ENCODE assay signal across 17 cellular contexts in genomic region chr2:26590439-26590838, GRCh38. TPM values are rescaled to one million over a fixed set of nuclear protein-coding genes. Genes with fewer than 3 reads are reported as not detected.
"Had no signal": no experiment of that assay in that cellular context is flagged by ENCODE, and none has a peak within 500 bp of the region (broad histone marks: within the 10 kb centered on the region; RNA-seq: fewer than 3 reads in every experiment).

No MANE protein-coding gene starts in this region.

- H3K9me3 Mint-ChIP-seq: activated naive CD4-positive, alpha-beta T cell treated with anti-CD3 and anti-CD28 coated beads, Interleukin-2, amount 50 U/mL, for 24 hours; activated T-helper 2 cell treated with anti-CD3 and anti-CD28 coated beads, Interferon-gamma antibody, Interleukin-2, Interleukin-4, amounts not matched to agents 10 μg/mL and 5 μg/mL and 100 μg/mL, durations not matched to agents 14 hours and 24 hours and 36 hours; effector memory CD8-positive, alpha-beta T cell had no signal

- H3K36me3 Mint-ChIP-seq: activated naive CD4-positive, alpha-beta T cell treated with anti-CD3 and anti-CD28 coated beads, Interleukin-2, amount 50 U/mL, for 24 hours; brain; naive thymus-derived CD8-positive, alpha-beta T cell had no signal

- H3K27ac Mint-ChIP-seq: activated CD8-positive, alpha-beta T cell treated with anti-CD3 and anti-CD28 coated beads, Interleukin-2, amount 10 ng/mL, durations not matched to agents 7 days and 5 days; activated naive CD4-positive, alpha-beta T cell treated with anti-CD3 and anti-CD28 coated beads, Interleukin-2, amount 50 U/mL, for 24 hours; activated T-helper 2 cell treated with anti-CD3 and anti-CD28 coated beads, Interferon-gamma antibody, Interleukin-2, Interleukin-4, amounts not matched to agents 10 μg/mL and 5 μg/mL and 100 μg/mL, durations not matched to agents 14 hours and 24 hours and 36 hours; dendritic cell treated with granulocyte-macrophage colony-stimulating factor and Interleukin-4, amounts not matched to agents 40 ng/mL and 50 ng/mL, for 4 days; effector memory CD8-positive, alpha-beta T cell; naive thymus-derived CD8-positive, alpha-beta T cell had no signal

- ATAC-seq: activated CD8-positive, alpha-beta T cell treated with anti-CD3 and anti-CD28 coated beads, Interleukin-2, amount 10 ng/mL, durations not matched to agents 7 days and 5 days; effector memory CD8-positive, alpha-beta T cell; gastroesophageal sphincter; left lung; mucosa of descending colon; naive thymus-derived CD8-positive, alpha-beta T cell had no signal

- H3K4me1 Mint-ChIP-seq: activated naive CD4-positive, alpha-beta T cell treated with anti-CD3 and anti-CD28 coated beads, Interleukin-2, amount 50 U/mL, for 24 hours; central memory CD8-positive, alpha-beta T cell had no signal

- H3K4me3 Mint-ChIP-seq: activated CD8-positive, alpha-beta T cell treated with anti-CD3 and anti-CD28 coated beads, Interleukin-2, amount 10 ng/mL, durations not matched to agents 7 days and 5 days; activated naive CD4-positive, alpha-beta T cell treated with anti-CD3 and anti-CD28 coated beads, Interleukin-2, amount 50 U/mL, for 24 hours; brain; central memory CD8-positive, alpha-beta T cell; dendritic cell treated with granulocyte-macrophage colony-stimulating factor and Interleukin-4, amounts not matched to agents 40 ng/mL and 50 ng/mL, for 4 days; effector memory CD8-positive, alpha-beta T cell; naive thymus-derived CD8-positive, alpha-beta T cell had no signal

- DNase-seq: activated CD8-positive, alpha-beta T cell treated with anti-CD3 and anti-CD28 coated beads, Interleukin-2, amount 10 ng/mL, durations not matched to agents 7 days and 5 days; amygdala; effector memory CD8-positive, alpha-beta T cell; left lung; naive thymus-derived CD8-positive, alpha-beta T cell; stomach; T-helper 2 cell had no signal

RNA-seq across cellular contexts. Expression of gene CIB4, which starts 50.7 kb away (rescaled TPM):
- total RNA-seq: activated CD8-positive, alpha-beta T cell treated with anti-CD3 and anti-CD28 coated beads, Interleukin-2, amount 10 ng/mL, durations not matched to agents 7 days and 5 days; activated T-helper 2 cell treated with anti-CD3 and anti-CD28 coated beads, Interferon-gamma antibody, Interleukin-2, Interleukin-4, amounts not matched to agents 10 μg/mL and 5 μg/mL and 100 μg/mL, durations not matched to agents 14 hours and 24 hours and 36 hours; epithelial cell of proximal tubule; gastroesophageal sphincter; left lung; naive thymus-derived CD8-positive, alpha-beta T cell; osteoblast; vagina had no signal
